28 cellular contexts compared by ENCODE assay signal in genomic region chr12:97167598-97167997, GRCh38.
DNase-seq lines count a peak whose midpoint lies in the region; ATAC-seq, FAIRE-seq and TF ChIP-seq lines count a peak whose summit lies in the region.
"Had no signal": no experiment of that assay in that cellular context is flagged by ENCODE, and none has a peak within 500 bp of the region (broad histone marks: within the 10 kb centered on the region; RNA-seq: fewer than 3 reads in every experiment).

No MANE protein-coding gene starts in this region.

- no peak for ATAC-seq in SK-N-SH treated with all-trans-retinoic acid at 6 μM for 48 hours
- ATAC-seq in GM18907 (IDR thresholded peaks at IDR 0.05; ENCODE audit: unreplicated experiment), result no peak
- ATAC-seq: K562, left colon, natural killer cell, right lobe of liver had no signal

- peaks cover 9% of the 10 kb centered on the region for H3K9me3 Mint-ChIP-seq in osteocyte (ENCODE audit: unreplicated experiment)
- H3K9me3 Mint-ChIP-seq: activated B cell treated with CpG ODN at 0.5 μM for 24 hours; activated CD4-positive, alpha-beta memory T cell treated with anti-CD3 and anti-CD28 coated beads, Interleukin-2, amount 10 ng/mL, durations not matched to agents 7 days and 5 days; natural killer cell had no signal

- in situ Hi-C loops in KBM-7 (cut with MboI; ENCODE audit: low pct_unique_long_range_greater_than_20kb, low sequenced_read_pairs), result no loop called here

- no peaks in the 10 kb centered on the region for H3K27me3 Mint-ChIP-seq in osteocyte (ENCODE audit: unreplicated experiment)
- H3K27me3 Mint-ChIP-seq: activated CD4-positive, alpha-beta memory T cell treated with anti-CD3 and anti-CD28 coated beads, Interleukin-2, amount 10 ng/mL, durations not matched to agents 7 days and 5 days had no signal

- TF ChIP-seq POLR2A in GM12892 (IDR thresholded peaks at IDR 0.05; ENCODE audit: low read depth, low read length), result no peak

- FAIRE-seq in GM12892 (lab: Jason Lieb, UNC), result no peak
- FAIRE-seq: bronchial epithelial cell, endometrium, K562 had no signal

- H3K4me1 Mint-ChIP-seq in osteocyte (ENCODE audit: unreplicated experiment), result no peaks in the 10 kb centered on the region
- H3K4me1 Mint-ChIP-seq: activated B cell treated with CpG ODN at 0.5 μM for 24 hours; activated CD4-positive, alpha-beta memory T cell treated with anti-CD3 and anti-CD28 coated beads, Interleukin-2, amount 10 ng/mL, durations not matched to agents 7 days and 5 days; natural killer cell had no signal

- DNase-seq in Ammon's horn (ENCODE audit: low spot score) (peak; percentile 23), KBM-7 (peak; percentile 9), OCI-M1 (lab: John Stamatoyannopoulos, UW) (peak; percentile 46), epithelial cell of esophagus (ENCODE audit: low read depth) (peak; percentile 2), GM12892 (ENCODE audit: insufficient read length) (no peak), osteocyte (ENCODE audit: extremely low spot score, unreplicated experiment) (no peak)
- DNase-seq: activated B cell treated with CpG ODN at 0.5 μM for 24 hours; activated CD4-positive, alpha-beta memory T cell treated with anti-CD3 and anti-CD28 coated beads, Interleukin-2, amount 10 ng/mL, durations not matched to agents 7 days and 5 days; activated effector memory CD4-positive, alpha-beta T cell treated with anti-CD3 and anti-CD28 coated beads, Interleukin-2, amount 50 U/mL, for 16 hours; C1 segment of cervical spinal cord; glutamatergic neuron; HCEC 1CT; left colon; mesendoderm; natural killer cell; NCI-H1092 treated with DMSO at 0.1 percent for 48 hours; NCI-H2029; NCI-H2227 treated with DMSO at 0.1 percent for 48 hours; NCI-H82; right lobe of liver; SJCRH30; substantia nigra had no signal

- TF ChIP-seq CTCF in epithelial cell of esophagus (IDR thresholded peaks at IDR 0.05; ENCODE audit: insufficient read depth, low read depth, low read length, missing control alignments) (no peak), osteocyte (IDR thresholded peaks at IDR 0.05) (no peak)

- no peaks in the 10 kb centered on the region for H3K36me3 Mint-ChIP-seq in osteocyte (ENCODE audit: unreplicated experiment)
- H3K36me3 Mint-ChIP-seq: natural killer cell had no signal

- H3K4me3 ChIP-seq in epithelial cell of esophagus (ENCODE audit: low read length), result no peak overlapping the region
- H3K4me3 ChIP-seq: K562, right lobe of liver, SJCRH30, vagina had no signal

- H3K27ac Mint-ChIP-seq in osteocyte (ENCODE audit: unreplicated experiment), result no peak overlapping the region
- H3K27ac Mint-ChIP-seq: activated B cell treated with CpG ODN at 0.5 μM for 24 hours; activated CD4-positive, alpha-beta memory T cell treated with anti-CD3 and anti-CD28 coated beads, Interleukin-2, amount 10 ng/mL, durations not matched to agents 7 days and 5 days; natural killer cell had no signal

- no peak overlapping the region for H3K4me3 Mint-ChIP-seq in osteocyte (ENCODE audit: unreplicated experiment)
- H3K4me3 Mint-ChIP-seq: activated B cell treated with CpG ODN at 0.5 μM for 24 hours; activated CD4-positive, alpha-beta memory T cell treated with anti-CD3 and anti-CD28 coated beads, Interleukin-2, amount 10 ng/mL, durations not matched to agents 7 days and 5 days; natural killer cell had no signal

TF ChIP-seq in SK-N-SH treated with all-trans-retinoic acid at 6 μM for 48 hours, 23 proteins besides CTCF, POLR2A, EP300 and RAD21:
- no peak for TF ChIP-seq ZFP30 (CRISPR knock-in tag; IDR thresholded peaks at IDR 0.05)
- no peak for TF ChIP-seq RARB (CRISPR knock-in tag; IDR thresholded peaks at IDR 0.05)
- no peak for TF ChIP-seq TSHZ2 (CRISPR knock-in tag; IDR thresholded peaks at IDR 0.05)

Comparison
In these comparisons a context has a peak if more than half of its experiments do, and no peak if none do; other contexts are left out.
1. DNase-seq: peak in Ammon's horn (single experiment), KBM-7 (single experiment), OCI-M1 (single experiment) and epithelial cell of esophagus (single experiment); none in GM12892 (single experiment) and osteocyte (single experiment).